Comparison of ENCODE assay signal across 7 cellular contexts in genomic region chr19:13670846-13671245, GRCh38.
"Had no signal": no experiment of that assay in that cellular context is flagged by ENCODE, and none has a peak within 500 bp of the region (broad histone marks: within the 10 kb centered on the region; RNA-seq: fewer than 3 reads in every experiment).

No MANE protein-coding gene starts in this region.

- DNase-seq: activated naive CD4-positive, alpha-beta T cell treated with anti-CD3 and anti-CD28 coated beads, Interleukin-2, amount 10 ng/mL, durations not matched to agents 7 days and 5 days; endodermal cell; left colon; right lobe of liver had no signal

- H3K4me1 ChIP-seq: right lobe of liver had no signal

- H3K27ac ChIP-seq: cardiac muscle cell, right lobe of liver had no signal

- H3K9me3 ChIP-seq: right lobe of liver had no signal

- H3K27me3 ChIP-seq: cardiac muscle cell, right lobe of liver had no signal

- H3K4me3 ChIP-seq: cardiac muscle cell, lung, right lobe of liver had no signal

- ATAC-seq: activated CD4-positive, CD25-positive, alpha-beta regulatory T cell treated with anti-CD3 and anti-CD28 coated beads, Interleukin-2, amount 50 U/mL, for 24 hours; left colon; right lobe of liver had no signal

- H3K36me3 ChIP-seq: cardiac muscle cell, right lobe of liver had no signal
